ENCODE assay signal across 35 cellular contexts in genomic region chr2:44916291-44916690, GRCh38. TPM values are rescaled to one million over a fixed set of nuclear protein-coding genes. Genes with fewer than 3 reads are reported as not detected.
"Had no signal": no experiment of that assay in that cellular context is flagged by ENCODE, and none has a peak within 500 bp of the region (broad histone marks: within the 10 kb centered on the region; RNA-seq: fewer than 3 reads in every experiment).

No MANE protein-coding gene starts in this region.

- H3K9me3 ChIP-seq: neutrophil, pancreas, prostate gland, right lobe of liver, sigmoid colon, suprapubic skin, testis, transverse colon, upper lobe of right lung, vagina had no signal

- FAIRE-seq: pancreas had no signal

- ATAC-seq: naive thymus-derived CD8-positive, alpha-beta T cell; natural killer cell treated with Interleukin-12 subunit alpha and Interleukin-12 subunit beta and Interleukin-15 and Interleukin-18, amount 100 ng/mL, for 72 hours; pancreas; right cardiac atrium; right lobe of liver; stimulated activated memory B cell treated with anti-CD40 and anti-IgM and Interleukin-4, amounts not matched to agents 10 μg/mL and 1 μg/mL and 100 μg/mL, for 72 hours; stimulated activated naive CD8-positive, alpha-beta T cell treated with anti-CD3 and anti-CD28 coated beads, Interleukin-15, amount 100 ng/mL, for 72 hours; stimulated activated naive CD8-positive, alpha-beta T cell treated with anti-CD3 and anti-CD28 coated beads, Interleukin-15, Interleukin-2, amounts not matched to agents 100 U/mL and 50 U/mL, for 24 hours; upper lobe of right lung had no signal

- H3K27ac ChIP-seq: neutrophil, pancreas, prostate gland, right lobe of liver, sigmoid colon, skin epidermis, spleen, suprapubic skin, testis, tibial artery, transverse colon, upper lobe of right lung, vagina had no signal

- H3K36me3 ChIP-seq: neutrophil, pancreas, prostate gland, right lobe of liver, sigmoid colon, spleen, suprapubic skin, tibial artery, transverse colon, upper lobe of right lung, vagina had no signal

- H3K4me1 ChIP-seq: pancreas, prostate gland, right lobe of liver, sigmoid colon, spleen, suprapubic skin, testis, tibial artery, transverse colon, upper lobe of right lung, vagina had no signal

- DNase-seq: naive thymus-derived CD8-positive, alpha-beta T cell; nephron progenitor cell; nucleus accumbens; pancreas; right cardiac atrium; right lobe of liver; sigmoid colon; spleen; stimulated activated CD4-positive, alpha-beta T cell treated with anti-CD3 and anti-CD28 coated beads, Interleukin-12 subunit alpha, Interleukin-12 subunit beta, amount 100 ng/mL, for 4 hours; stimulated activated CD4-positive, alpha-beta T cell treated with anti-CD3 and anti-CD28 coated beads, Interleukin-1b, Interleukin-23, amount 100 ng/mL, for 48 hours; stimulated activated CD4-positive, alpha-beta T cell treated with anti-CD3 and anti-CD28 coated beads, Interleukin-4, amount 100 ng/mL, for 1 hour; stimulated activated CD4-positive, alpha-beta T cell treated with anti-CD3 and anti-CD28 coated beads, Interleukin-4, amount 100 ng/mL, for 4 hours; stimulated activated CD8-positive, alpha-beta memory T cell treated with anti-CD3 and anti-CD28 coated beads, Interleukin-4, amount 100 ng/mL, for 48 hours; stimulated activated naive CD4-positive, alpha-beta T cell; stimulated activated naive CD8-positive, alpha-beta T cell treated with anti-CD3 and anti-CD28 coated beads, Interleukin-15, amount 100 ng/mL, for 72 hours; stimulated activated naive CD8-positive, alpha-beta T cell treated with anti-CD3 and anti-CD28 coated beads, Interleukin-15, Interleukin-2, amounts not matched to agents 100 U/mL and 50 U/mL, for 24 hours; substantia nigra; testis; tibial artery; transverse colon; upper lobe of right lung had no signal

- H3K4me3 ChIP-seq: pancreas, prostate gland, right lobe of liver, sigmoid colon, skin epidermis, smooth muscle cell, spleen, suprapubic skin, testis, tibial artery, transverse colon, upper lobe of right lung, vagina had no signal

- H3K27me3 ChIP-seq: pancreas, right lobe of liver, testis, vagina had no signal

RNA-seq across cellular contexts. Expression of gene SIX3, which starts 25.2 kb away (rescaled TPM):
- total RNA-seq: naive thymus-derived CD8-positive, alpha-beta T cell; natural killer cell treated with Interleukin-12 subunit alpha and Interleukin-12 subunit beta and Interleukin-15 and Interleukin-18, amount 100 ng/mL, for 72 hours; neural crest cell; omental fat pad; osteocyte; posterior vena cava; prostate gland; pulmonary artery endothelial cell; right cardiac atrium; right lobe of liver; sigmoid colon; smooth muscle cell; spleen; transverse colon; upper lobe of right lung; urinary bladder; vagina had no signal
